Comparison of ENCODE assay signal across 21 cellular contexts in the genomic region with DNA sequence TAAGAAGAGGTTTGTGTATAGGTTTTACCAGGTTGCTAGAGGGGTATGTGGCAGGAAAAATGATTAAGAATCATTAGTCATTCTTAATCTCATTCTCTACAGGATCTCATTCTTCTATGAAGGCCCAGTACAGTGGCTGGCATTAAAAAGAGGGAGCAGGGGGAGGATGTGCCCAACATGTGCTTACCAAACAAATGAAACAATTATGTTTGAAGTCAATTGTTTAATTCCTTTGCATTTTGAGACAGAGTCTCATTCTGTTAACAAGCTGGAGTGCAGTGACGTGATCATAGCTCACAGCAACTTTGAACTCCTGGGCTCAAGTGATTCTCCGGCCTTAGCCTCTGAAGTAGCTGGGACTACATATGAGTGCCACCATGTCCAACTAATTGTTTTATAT. TPM values are rescaled to one million over a fixed set of nuclear protein-coding genes. Genes with fewer than 3 reads are reported as not detected.
DNase-seq lines count a peak whose midpoint lies in the region; ATAC-seq lines count a peak whose summit lies in the region.
"Had no signal": no experiment of that assay in that cellular context is flagged by ENCODE, and none has a peak within 500 bp of the region (broad histone marks: within the 10 kb centered on the region; RNA-seq: fewer than 3 reads in every experiment).

No MANE protein-coding gene starts in this region.

- H3K27me3 Mint-ChIP-seq in activated T-cell treated with anti-CD3 and anti-CD28 coated beads, Interleukin-2, amount 50 U/mL, for 24 hours, result no peaks in the 10 kb centered on the region
- H3K27me3 Mint-ChIP-seq: activated T-helper 17 cell treated with anti-CD3 and anti-CD28 coated beads, Interleukin-2, amount 50 U/mL, for 72 hours; T-helper 17 cell had no signal

- no peak for ATAC-seq in HG03469 (IDR thresholded peaks at IDR 0.05; ENCODE audit: unreplicated experiment)
- ATAC-seq: activated naive CD4-positive, alpha-beta T cell treated with anti-CD3 and anti-CD28 coated beads, Interleukin-2, amount 50 U/mL, for 72 hours; activated T-helper 17 cell treated with anti-CD3 and anti-CD28 coated beads, Interleukin-2, amount 50 U/mL, for 72 hours; HepG2; natural killer cell; Panc1; stimulated activated effector memory CD8-positive, alpha-beta T cell treated with anti-CD3 and anti-CD28 coated beads, Interleukin-12 subunit alpha, Interleukin-12 subunit beta, amount 100 ng/mL, for 72 hours; T-helper 17 cell had no signal

- no peak overlapping the region for H3K4me3 Mint-ChIP-seq in activated T-cell treated with anti-CD3 and anti-CD28 coated beads, Interleukin-2, amount 50 U/mL, for 24 hours
- H3K4me3 Mint-ChIP-seq: activated T-helper 17 cell treated with anti-CD3 and anti-CD28 coated beads, Interleukin-2, amount 50 U/mL, for 72 hours; HFFc6; natural killer cell; stimulated activated effector memory CD8-positive, alpha-beta T cell treated with anti-CD3 and anti-CD28 coated beads, Interleukin-12 subunit alpha, Interleukin-12 subunit beta, amount 100 ng/mL, for 72 hours; T-helper 17 cell had no signal

- H3K4me1 Mint-ChIP-seq in activated T-cell treated with anti-CD3 and anti-CD28 coated beads, Interleukin-2, amount 50 U/mL, for 24 hours (ENCODE audit: low read depth), result peaks cover 30% of the 10 kb centered on the region
- H3K4me1 Mint-ChIP-seq: stimulated activated effector memory CD8-positive, alpha-beta T cell treated with anti-CD3 and anti-CD28 coated beads, Interleukin-12 subunit alpha, Interleukin-12 subunit beta, amount 100 ng/mL, for 72 hours had no signal

- H3K9me3 Mint-ChIP-seq in activated T-cell treated with anti-CD3 and anti-CD28 coated beads, Interleukin-2, amount 50 U/mL, for 24 hours, result no peaks in the 10 kb centered on the region
- H3K9me3 Mint-ChIP-seq: activated naive CD4-positive, alpha-beta T cell treated with anti-CD3 and anti-CD28 coated beads, Interleukin-2, amount 50 U/mL, for 72 hours; activated T-helper 17 cell treated with anti-CD3 and anti-CD28 coated beads, Interleukin-2, amount 50 U/mL, for 72 hours; HFFc6; natural killer cell; stimulated activated effector memory CD8-positive, alpha-beta T cell treated with anti-CD3 and anti-CD28 coated beads, Interleukin-12 subunit alpha, Interleukin-12 subunit beta, amount 100 ng/mL, for 72 hours had no signal

- H3K27ac Mint-ChIP-seq in activated T-cell treated with anti-CD3 and anti-CD28 coated beads, Interleukin-2, amount 50 U/mL, for 24 hours, result no peak overlapping the region
- H3K27ac Mint-ChIP-seq: activated naive CD4-positive, alpha-beta T cell treated with anti-CD3 and anti-CD28 coated beads, Interleukin-2, amount 50 U/mL, for 72 hours; activated T-helper 17 cell treated with anti-CD3 and anti-CD28 coated beads, Interleukin-2, amount 50 U/mL, for 72 hours; HFFc6; natural killer cell; stimulated activated effector memory CD8-positive, alpha-beta T cell treated with anti-CD3 and anti-CD28 coated beads, Interleukin-12 subunit alpha, Interleukin-12 subunit beta, amount 100 ng/mL, for 72 hours; T-helper 17 cell had no signal

- no peaks in the 10 kb centered on the region for H3K36me3 Mint-ChIP-seq in activated T-cell treated with anti-CD3 and anti-CD28 coated beads, Interleukin-2, amount 50 U/mL, for 24 hours (ENCODE audit: low read depth)
- H3K36me3 Mint-ChIP-seq: activated naive CD4-positive, alpha-beta T cell treated with anti-CD3 and anti-CD28 coated beads, Interleukin-2, amount 50 U/mL, for 72 hours; natural killer cell; stimulated activated effector memory CD8-positive, alpha-beta T cell treated with anti-CD3 and anti-CD28 coated beads, Interleukin-12 subunit alpha, Interleukin-12 subunit beta, amount 100 ng/mL, for 72 hours had no signal

- DNase-seq in HT1080 (ENCODE audit: low read depth) (peak; percentile 6), midbrain (lab: John Stamatoyannopoulos, UW) (peak; percentile 81), superior temporal gyrus (ENCODE audit: extremely low spot score) (peak; percentile 92)
- DNase-seq in activated T-cell treated with anti-CD3 and anti-CD28 coated beads, Interleukin-2, amount 50 U/mL, for 24 hours, result no peak
- DNase-seq in activated CD4-positive, alpha-beta T cell treated with anti-CD3 and anti-CD28 coated beads for 4 hours, result no peak
- DNase-seq: activated CD4-positive, alpha-beta T cell treated with anti-CD3 and anti-CD28 coated beads, Interleukin-2, amount 50 U/mL, for 1 hour; AML-193; COR-L47; HFFc6; natural killer cell; NCI-H1092; NCI-H2029; T-helper 17 cell had no signal

- H3K27ac ChIP-seq in cingulate gyrus (ENCODE audit: low read depth, low read length), result peak overlapping the region; percentile 49
- H3K27ac ChIP-seq: parathyroid adenoma had no signal

RNA-seq across cellular contexts. Expression of gene FNIP1, which starts 23.0 kb away (rescaled TPM):
- 17.9 and 25.7 TPM in 2 replicates for total RNA-seq in HT1080 (2014; rRNA removed; shearing (Covaris generic))
- polyA plus RNA-seq in HT1080 (2015; cell fraction: cytosol; rRNA removed), result 12.2 and 15.5 TPM in 2 replicates
- polyA plus RNA-seq in HT1080 (2015; cell fraction: nucleus; rRNA removed), result 32.2 and 36.7 TPM in 2 replicates

Comparison
In these comparisons a context has a peak if more than half of its experiments do, and no peak if none do; other contexts are left out.
1. DNase-seq: peak in HT1080 (single experiment), midbrain (single experiment) and superior temporal gyrus (single experiment); none in activated T-cell treated with anti-CD3 and anti-CD28 coated beads, Interleukin-2, amount 50 U/mL, for 24 hours (single experiment) and activated CD4-positive, alpha-beta T cell treated with anti-CD3 and anti-CD28 coated beads for 4 hours (0 of 2).